In the genomic region with DNA sequence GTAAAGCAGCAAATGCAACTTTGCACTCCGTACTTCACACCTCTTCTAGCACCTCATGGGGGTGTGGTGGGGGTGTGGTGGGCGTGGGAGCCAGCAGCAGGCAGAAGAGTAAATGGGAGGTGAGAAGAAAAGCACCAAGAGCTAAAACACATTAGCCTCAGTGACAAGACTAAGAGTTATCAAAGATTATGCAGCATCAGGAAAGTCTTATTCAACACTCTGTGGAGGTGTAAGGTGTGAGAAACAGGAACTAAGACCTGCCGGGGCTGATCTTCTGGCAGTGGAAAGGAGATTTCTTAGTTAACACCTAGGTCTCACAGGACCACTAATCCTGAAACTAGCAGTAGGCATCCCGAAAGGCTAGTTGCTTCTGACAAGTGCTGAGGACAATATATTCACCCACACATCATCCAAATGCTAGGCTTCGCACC, we compare ENCODE assay signal across 9 cellular contexts.
A peak's percentile ranks its signal among the peaks of the same experiment; 100 is the strongest.
DNase-seq lines count a peak whose midpoint lies in the region; ATAC-seq and TF ChIP-seq lines count a peak whose summit lies in the region.
"Had no signal": no experiment of that assay in that cellular context is flagged by ENCODE, and none has a peak within 500 bp of the region (broad histone marks: within the 10 kb centered on the region; RNA-seq: fewer than 3 reads in every experiment).

No MANE protein-coding gene starts in this region.

- peak; percentile 78 for ATAC-seq in GM19438 (IDR thresholded peaks at IDR 0.05; ENCODE audit: low read depth, unreplicated experiment)
- ATAC-seq in HG03159 (IDR thresholded peaks at IDR 0.05; ENCODE audit: unreplicated experiment): peak; percentile 89
- peak; percentile 88 for ATAC-seq in activated naive CD8-positive, alpha-beta T cell treated with anti-CD3 and anti-CD28 coated beads, Interleukin-2, amount 50 U/mL, for 24 hours

- peak overlapping the region; percentile 95 for H3K27ac Mint-ChIP-seq in activated naive CD8-positive, alpha-beta T cell treated with anti-CD3 and anti-CD28 coated beads, Interleukin-2, amount 50 U/mL, for 24 hours

- H3K36me3 Mint-ChIP-seq in activated naive CD8-positive, alpha-beta T cell treated with anti-CD3 and anti-CD28 coated beads, Interleukin-2, amount 50 U/mL, for 24 hours (ENCODE audit: low read depth): no peaks in the 10 kb centered on the region

- CTCF ChIA-PET in GM10248 (lab: Yijun Ruan, JAX): interaction anchor here (8.7 kb wide), 1 partner anchor 9 kb away, joined by 70 read pairs; the partner anchor contains the start of gene TGFBR3

- POLR2A ChIA-PET in GM10248 (lab: Yijun Ruan, JAX): interaction anchor here (1.0 kb wide), 1 partner anchor 10 kb away, joined by 3 read pairs; the partner anchor contains the start of gene TGFBR3

- peaks cover 4% of the 10 kb centered on the region for H3K27me3 Mint-ChIP-seq in activated naive CD8-positive, alpha-beta T cell treated with anti-CD3 and anti-CD28 coated beads, Interleukin-2, amount 50 U/mL, for 24 hours

- H3K4me3 Mint-ChIP-seq in activated naive CD8-positive, alpha-beta T cell treated with anti-CD3 and anti-CD28 coated beads, Interleukin-2, amount 50 U/mL, for 24 hours: no peak overlapping the region

- H3K9me3 Mint-ChIP-seq in activated naive CD8-positive, alpha-beta T cell treated with anti-CD3 and anti-CD28 coated beads, Interleukin-2, amount 50 U/mL, for 24 hours: no peaks in the 10 kb centered on the region

- TF ChIP-seq CTCF in GM10248 (IDR thresholded peaks at IDR 0.05; ENCODE audit: control extremely low read depth, extremely low read depth, low read depth, missing control alignments): no peak

- DNase-seq in GM10248 (ENCODE audit: extremely low spot score) (peak; percentile 78), HUDEP-2 (lab: John Stamatoyannopoulos, UW; ENCODE audit: unreplicated experiment in 76 of 76) (no peak), DMS 273 treated with DMSO at 0.1 percent for 48 hours (lab: John Stamatoyannopoulos, UW) (no peak), dedifferentiated amniotic fluid mesenchymal stem cell (ENCODE audit: extremely low spot score) (no peak), SHP77 (lab: John Stamatoyannopoulos, UW) (no peak)
- peak; percentile 60 for DNase-seq in activated naive CD8-positive, alpha-beta T cell treated with anti-CD3 and anti-CD28 coated beads, Interleukin-2, amount 50 U/mL, for 24 hours
- DNase-seq: Kasumi-1 had no signal

- peaks cover 87% of the 10 kb centered on the region for H3K4me1 Mint-ChIP-seq in activated naive CD8-positive, alpha-beta T cell treated with anti-CD3 and anti-CD28 coated beads, Interleukin-2, amount 50 U/mL, for 24 hours

Comparison
In these comparisons a context has a peak if more than half of its experiments do, and no peak if none do; other contexts are left out.
1. DNase-seq: peak in GM10248 (single experiment) and activated naive CD8-positive, alpha-beta T cell treated with anti-CD3 and anti-CD28 coated beads, Interleukin-2, amount 50 U/mL, for 24 hours (single experiment); none in HUDEP-2 (0 of 76), DMS 273 treated with DMSO at 0.1 percent for 48 hours (single experiment), dedifferentiated amniotic fluid mesenchymal stem cell (single experiment) and SHP77 (0 of 2).
2. Peak in every context shown above with its lines, with median percentiles within 50 percentile points of each other: ATAC-seq.